In the genomic region with DNA sequence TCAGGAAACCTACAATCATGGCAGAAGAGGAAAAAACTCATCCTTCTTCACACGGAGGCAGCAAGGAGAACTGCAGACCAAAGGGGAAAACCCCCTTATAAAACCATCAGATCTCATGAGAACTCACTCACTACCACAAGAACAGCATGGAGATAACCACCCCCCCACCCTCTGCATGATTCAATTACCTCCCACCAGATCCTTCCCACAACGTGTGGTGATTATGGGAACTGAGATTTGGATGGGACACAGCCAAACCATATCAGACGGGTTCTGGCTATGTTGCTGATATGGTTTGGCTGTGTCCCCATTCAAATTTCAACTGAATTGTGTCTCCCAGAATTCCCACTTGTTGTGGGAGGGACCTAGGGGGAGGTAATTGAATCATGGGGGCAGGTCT, we compare ENCODE assay signal across 18 cellular contexts. TPM values are rescaled to one million over a fixed set of nuclear protein-coding genes. Genes with fewer than 3 reads are reported as not detected.
A peak's percentile ranks its signal among the peaks of the same experiment; 100 is the strongest.
DNase-seq lines count a peak whose midpoint lies in the region; ATAC-seq and TF ChIP-seq lines count a peak whose summit lies in the region.
"Had no signal": no experiment of that assay in that cellular context is flagged by ENCODE, and none has a peak within 500 bp of the region (broad histone marks: within the 10 kb centered on the region; RNA-seq: fewer than 3 reads in every experiment).

No MANE protein-coding gene starts in this region.

- no peaks in the 10 kb centered on the region for H3K27me3 Mint-ChIP-seq in stimulated activated naive CD8-positive, alpha-beta T cell treated with anti-CD3 and anti-CD28 coated beads, Interleukin-15, amount 100 ng/mL, for 72 hours
- H3K27me3 Mint-ChIP-seq in activated T-helper 17 cell treated with anti-CD3 and anti-CD28 coated beads, Interleukin-2, amount 50 U/mL, for 72 hours = no peaks in the 10 kb centered on the region

- no peaks in the 10 kb centered on the region for H3K4me1 Mint-ChIP-seq in stimulated activated naive CD8-positive, alpha-beta T cell treated with anti-CD3 and anti-CD28 coated beads, Interleukin-15, amount 100 ng/mL, for 72 hours
- no peaks in the 10 kb centered on the region for H3K4me1 Mint-ChIP-seq in activated T-helper 17 cell treated with anti-CD3 and anti-CD28 coated beads, Interleukin-2, amount 50 U/mL, for 72 hours
- H3K4me1 Mint-ChIP-seq: CD4-positive, CD25-positive, alpha-beta regulatory T cell had no signal

- no peak overlapping the region for H3K4me3 Mint-ChIP-seq in stimulated activated naive CD8-positive, alpha-beta T cell treated with anti-CD3 and anti-CD28 coated beads, Interleukin-15, amount 100 ng/mL, for 72 hours
- no peak overlapping the region for H3K4me3 Mint-ChIP-seq in activated T-helper 17 cell treated with anti-CD3 and anti-CD28 coated beads, Interleukin-2, amount 50 U/mL, for 72 hours
- H3K4me3 Mint-ChIP-seq: CD4-positive, CD25-positive, alpha-beta regulatory T cell had no signal

- no peak for DNase-seq in stimulated activated naive CD8-positive, alpha-beta T cell treated with anti-CD3 and anti-CD28 coated beads, Interleukin-15, Interleukin-2, amounts not matched to agents 100 U/mL and 50 U/mL, for 24 hours
- no peak for DNase-seq in stimulated activated naive CD8-positive, alpha-beta T cell treated with anti-CD3 and anti-CD28 coated beads, Interleukin-15, amount 100 ng/mL, for 72 hours
- DNase-seq in fibroblast of pulmonary artery (ENCODE audit: low read depth) (peak; percentile 30), NCI-H2081 (lab: John Stamatoyannopoulos, UW) (no peak), NCI-H2081 treated with DMSO at 0.1 percent for 48 hours (lab: John Stamatoyannopoulos, UW) (no peak)
- DNase-seq: AML-193; Calu3; CD4-positive, CD25-positive, alpha-beta regulatory T cell; DMS 273 treated with DMSO at 0.1 percent for 48 hours; GM23248; IMR-90 had no signal

- ATAC-seq in stimulated activated naive CD8-positive, alpha-beta T cell treated with anti-CD3 and anti-CD28 coated beads, Interleukin-15, Interleukin-2, amounts not matched to agents 100 U/mL and 50 U/mL, for 24 hours = peak; percentile 36
- no peak for ATAC-seq in stimulated activated naive CD8-positive, alpha-beta T cell treated with anti-CD3 and anti-CD28 coated beads, Interleukin-15, amount 100 ng/mL, for 72 hours
- ATAC-seq in activated T-helper 17 cell treated with anti-CD3 and anti-CD28 coated beads, Interleukin-2, amount 50 U/mL, for 72 hours (replicated peaks) = peak; percentile 48
- ATAC-seq in HG03565 (IDR thresholded peaks at IDR 0.05; ENCODE audit: unreplicated experiment) = no peak
- ATAC-seq in GM19397 (IDR thresholded peaks at IDR 0.05; ENCODE audit: unreplicated experiment) = no peak
- ATAC-seq: GM12878, HCT116 had no signal

- no peaks in the 10 kb centered on the region for H3K9me3 Mint-ChIP-seq in stimulated activated naive CD8-positive, alpha-beta T cell treated with anti-CD3 and anti-CD28 coated beads, Interleukin-15, amount 100 ng/mL, for 72 hours
- no peaks in the 10 kb centered on the region for H3K9me3 Mint-ChIP-seq in activated T-helper 17 cell treated with anti-CD3 and anti-CD28 coated beads, Interleukin-2, amount 50 U/mL, for 72 hours

- no peak for TF ChIP-seq CTCF in fibroblast of pulmonary artery (IDR thresholded peaks at IDR 0.05; ENCODE audit: low read length, missing control alignments)

- H3K36me3 Mint-ChIP-seq in activated T-helper 17 cell treated with anti-CD3 and anti-CD28 coated beads, Interleukin-2, amount 50 U/mL, for 72 hours (ENCODE audit: low read depth) = no peaks in the 10 kb centered on the region
- H3K36me3 Mint-ChIP-seq: CD4-positive, CD25-positive, alpha-beta regulatory T cell had no signal

- H3K4me3 ChIP-seq in fibroblast of pulmonary artery (replicated peaks; ENCODE audit: low read depth, low read length) = no peak overlapping the region
- H3K4me3 ChIP-seq: BLaER1 treated with 17β-estradiol and CSF1 and Interleukin-3, amounts not matched to agents 10 nM and 100 nM; GM12878; GM23248 had no signal

- H3K27ac Mint-ChIP-seq in stimulated activated naive CD8-positive, alpha-beta T cell treated with anti-CD3 and anti-CD28 coated beads, Interleukin-15, amount 100 ng/mL, for 72 hours = peak overlapping the region in 1 of 2 donors; percentile 34
- no peak overlapping the region for H3K27ac Mint-ChIP-seq in activated T-helper 17 cell treated with anti-CD3 and anti-CD28 coated beads, Interleukin-2, amount 50 U/mL, for 72 hours
- H3K27ac Mint-ChIP-seq: CD4-positive, CD25-positive, alpha-beta regulatory T cell had no signal

RNA-seq across cellular contexts. Expression of gene HECW2, which starts 17.4 kb away (rescaled TPM):
- 1 to 10 TPM; 2.6 to 3.1 TPM for total RNA-seq in activated T-helper 17 cell treated with anti-CD3 and anti-CD28 coated beads, Interleukin-2, amount 50 U/mL, for 72 hours
- total RNA-seq: G401 had no signal

RNA-seq across cellular contexts. Expression of gene CCDC150, which starts 28.7 kb away (rescaled TPM):
- 10 to 100 TPM; 11.6 to 21.5 TPM for total RNA-seq in activated T-helper 17 cell treated with anti-CD3 and anti-CD28 coated beads, Interleukin-2, amount 50 U/mL, for 72 hours

Comparison
In these comparisons a context has a peak if more than half of its experiments do, and no peak if none do; other contexts are left out.
1. ATAC-seq: peak in stimulated activated naive CD8-positive, alpha-beta T cell treated with anti-CD3 and anti-CD28 coated beads, Interleukin-15, Interleukin-2, amounts not matched to agents 100 U/mL and 50 U/mL, for 24 hours (single experiment) and activated T-helper 17 cell treated with anti-CD3 and anti-CD28 coated beads, Interleukin-2, amount 50 U/mL, for 72 hours (single experiment); none in stimulated activated naive CD8-positive, alpha-beta T cell treated with anti-CD3 and anti-CD28 coated beads, Interleukin-15, amount 100 ng/mL, for 72 hours (single experiment), HG03565 (single experiment) and GM19397 (single experiment).